1 cellular context compared by ENCODE assay signal in the genomic region with DNA sequence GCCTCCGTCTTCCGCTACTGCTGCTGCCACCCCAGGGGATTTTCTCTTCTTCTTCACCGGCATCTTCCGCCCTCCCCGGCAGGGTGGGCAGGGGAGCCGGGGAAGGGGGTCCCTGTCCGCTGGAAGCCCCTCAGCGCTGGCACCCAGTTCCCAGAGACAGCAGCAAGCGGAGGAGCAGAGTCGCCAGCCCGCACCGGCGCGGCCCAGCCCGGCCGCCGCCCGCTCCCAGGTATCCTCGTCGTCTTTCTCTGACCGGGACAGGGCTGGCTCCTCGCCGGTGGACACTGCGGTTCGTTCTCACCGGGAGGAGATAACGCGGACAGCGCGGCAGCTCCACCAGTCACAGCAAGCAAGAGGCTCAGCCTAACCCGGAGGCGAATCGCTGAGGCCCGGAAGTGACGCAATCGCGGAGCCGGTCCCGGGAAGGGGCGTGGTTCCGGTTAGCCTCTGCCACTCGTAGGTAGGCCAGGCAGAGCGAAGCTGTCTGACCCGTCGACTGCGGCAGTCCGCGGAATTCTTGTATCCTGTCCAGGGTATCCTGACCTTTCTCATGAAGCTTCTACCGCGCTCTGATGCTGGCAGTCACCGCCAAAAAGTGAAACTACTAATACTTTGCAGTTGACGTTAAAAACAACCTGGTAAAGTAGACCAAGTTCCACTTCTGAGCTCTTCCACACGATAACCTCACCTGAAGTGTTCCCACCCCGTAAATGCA.
A peak's percentile ranks its signal among the peaks of the same experiment; 100 is the strongest.
TF ChIP-seq lines count a peak whose summit lies in the region.

Gene DCUN1D5, minus strand, starts transcription at position 351 of the 715 bp plus-strand sequence. Its CDS starts 288 bp downstream, at position 63.

TF ChIP-seq in HepG2, 621 proteins besides CTCF, POLR2A, EP300 and RAD21 (continued from another document and continues in another):
- TF ChIP-seq, protein P1, sequence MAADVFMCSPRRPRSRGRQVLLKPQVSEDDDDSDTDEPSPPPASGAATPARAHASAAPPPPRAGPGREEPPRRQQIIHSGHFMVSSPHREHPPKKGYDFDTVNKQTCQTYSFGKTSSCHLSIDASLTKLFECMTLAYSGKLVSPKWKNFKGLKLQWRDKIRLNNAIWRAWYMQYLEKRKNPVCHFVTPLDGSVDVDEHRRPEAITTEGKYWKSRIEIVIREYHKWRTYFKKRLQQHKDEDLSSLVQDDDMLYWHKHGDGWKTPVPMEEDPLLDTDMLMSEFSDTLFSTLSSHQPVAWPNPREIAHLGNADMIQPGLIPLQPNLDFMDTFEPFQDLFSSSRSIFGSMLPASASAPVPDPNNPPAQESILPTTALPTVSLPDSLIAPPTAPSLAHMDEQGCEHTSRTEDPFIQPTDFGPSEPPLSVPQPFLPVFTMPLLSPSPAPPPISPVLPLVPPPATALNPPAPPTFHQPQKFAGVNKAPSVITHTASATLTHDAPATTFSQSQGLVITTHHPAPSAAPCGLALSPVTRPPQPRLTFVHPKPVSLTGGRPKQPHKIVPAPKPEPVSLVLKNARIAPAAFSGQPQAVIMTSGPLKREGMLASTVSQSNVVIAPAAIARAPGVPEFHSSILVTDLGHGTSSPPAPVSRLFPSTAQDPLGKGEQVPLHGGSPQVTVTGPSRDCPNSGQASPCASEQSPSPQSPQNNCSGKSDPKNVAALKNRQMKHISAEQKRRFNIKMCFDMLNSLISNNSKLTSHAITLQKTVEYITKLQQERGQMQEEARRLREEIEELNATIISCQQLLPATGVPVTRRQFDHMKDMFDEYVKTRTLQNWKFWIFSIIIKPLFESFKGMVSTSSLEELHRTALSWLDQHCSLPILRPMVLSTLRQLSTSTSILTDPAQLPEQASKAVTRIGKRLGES (CRISPR knock-in tag; IDR thresholded peaks at IDR 0.05; ENCODE audit: borderline replicate concordance), result 0 out of 2 replicates have a peak, but pooled peaks have one; percentile 33
- TF ChIP-seq ZNF382 (CRISPR knock-in tag; IDR thresholded peaks at IDR 0.05; ENCODE audit: borderline replicate concordance), result no peak
- no peak for TF ChIP-seq SMARCE1 (IDR thresholded peaks at IDR 0.05; ENCODE audit: borderline replicate concordance)
- TF ChIP-seq ZNF777 (CRISPR knock-in tag; IDR thresholded peaks at IDR 0.05), result peak; percentile 61; the same call in 1 of the 2 replicates
- peak; percentile 46; the same call in 1 of the 2 replicates for TF ChIP-seq ZSCAN20 (CRISPR knock-in tag; IDR thresholded peaks at IDR 0.05; ENCODE audit: borderline replicate concordance)
- TF ChIP-seq ZNF207 (IDR thresholded peaks at IDR 0.05; ENCODE audit: borderline replicate concordance), result no peak
- TF ChIP-seq, protein P2, sequence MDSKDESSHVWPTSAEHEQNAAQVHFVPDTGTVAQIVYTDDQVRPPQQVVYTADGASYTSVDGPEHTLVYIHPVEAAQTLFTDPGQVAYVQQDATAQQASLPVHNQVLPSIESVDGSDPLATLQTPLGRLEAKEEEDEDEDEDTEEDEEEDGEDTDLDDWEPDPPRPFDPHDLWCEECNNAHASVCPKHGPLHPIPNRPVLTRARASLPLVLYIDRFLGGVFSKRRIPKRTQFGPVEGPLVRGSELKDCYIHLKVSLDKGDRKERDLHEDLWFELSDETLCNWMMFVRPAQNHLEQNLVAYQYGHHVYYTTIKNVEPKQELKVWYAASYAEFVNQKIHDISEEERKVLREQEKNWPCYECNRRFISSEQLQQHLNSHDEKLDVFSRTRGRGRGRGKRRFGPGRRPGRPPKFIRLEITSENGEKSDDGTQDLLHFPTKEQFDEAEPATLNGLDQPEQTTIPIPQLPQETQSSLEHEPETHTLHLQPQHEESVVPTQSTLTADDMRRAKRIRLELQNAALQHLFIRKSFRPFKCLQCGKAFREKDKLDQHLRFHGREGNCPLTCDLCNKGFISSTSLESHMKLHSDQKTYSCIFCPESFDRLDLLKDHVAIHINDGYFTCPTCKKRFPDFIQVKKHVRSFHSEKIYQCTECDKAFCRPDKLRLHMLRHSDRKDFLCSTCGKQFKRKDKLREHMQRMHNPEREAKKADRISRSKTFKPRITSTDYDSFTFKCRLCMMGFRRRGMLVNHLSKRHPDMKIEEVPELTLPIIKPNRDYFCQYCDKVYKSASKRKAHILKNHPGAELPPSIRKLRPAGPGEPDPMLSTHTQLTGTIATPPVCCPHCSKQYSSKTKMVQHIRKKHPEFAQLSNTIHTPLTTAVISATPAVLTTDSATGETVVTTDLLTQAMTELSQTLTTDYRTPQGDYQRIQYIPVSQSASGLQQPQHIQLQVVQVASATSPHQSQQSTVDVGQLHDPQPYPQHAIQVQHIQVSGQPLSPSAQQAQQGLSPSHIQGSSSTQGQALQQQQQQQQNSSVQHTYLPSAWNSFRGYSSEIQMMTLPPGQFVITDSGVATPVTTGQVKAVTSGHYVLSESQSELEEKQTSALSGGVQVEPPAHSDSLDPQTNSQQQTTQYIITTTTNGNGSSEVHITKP (CRISPR knock-in tag; IDR thresholded peaks at IDR 0.05; ENCODE audit: low read depth), result peak; percentile 73; the same call in 1 of the 2 replicates
- no peak for TF ChIP-seq ZSCAN29 (CRISPR knock-in tag; conservative IDR thresholded peaks at IDR 0.05)
- TF ChIP-seq ZBTB7A (CRISPR knock-in tag; IDR thresholded peaks at IDR 0.05), result no peak
- TF ChIP-seq HES4 (CRISPR knock-in tag; IDR thresholded peaks at IDR 0.05; ENCODE audit: borderline replicate concordance), result no peak
- no peak for TF ChIP-seq ZC3H4 (CRISPR knock-in tag; IDR thresholded peaks at IDR 0.05; ENCODE audit: borderline replicate concordance)
- no peak for TF ChIP-seq XBP1 (CRISPR knock-in tag; IDR thresholded peaks at IDR 0.05)
- TF ChIP-seq TARDBP (CRISPR knock-in tag; IDR thresholded peaks at IDR 0.05), result peak; percentile 63; the same call in 1 of the 2 replicates
- TF ChIP-seq, protein P3, sequence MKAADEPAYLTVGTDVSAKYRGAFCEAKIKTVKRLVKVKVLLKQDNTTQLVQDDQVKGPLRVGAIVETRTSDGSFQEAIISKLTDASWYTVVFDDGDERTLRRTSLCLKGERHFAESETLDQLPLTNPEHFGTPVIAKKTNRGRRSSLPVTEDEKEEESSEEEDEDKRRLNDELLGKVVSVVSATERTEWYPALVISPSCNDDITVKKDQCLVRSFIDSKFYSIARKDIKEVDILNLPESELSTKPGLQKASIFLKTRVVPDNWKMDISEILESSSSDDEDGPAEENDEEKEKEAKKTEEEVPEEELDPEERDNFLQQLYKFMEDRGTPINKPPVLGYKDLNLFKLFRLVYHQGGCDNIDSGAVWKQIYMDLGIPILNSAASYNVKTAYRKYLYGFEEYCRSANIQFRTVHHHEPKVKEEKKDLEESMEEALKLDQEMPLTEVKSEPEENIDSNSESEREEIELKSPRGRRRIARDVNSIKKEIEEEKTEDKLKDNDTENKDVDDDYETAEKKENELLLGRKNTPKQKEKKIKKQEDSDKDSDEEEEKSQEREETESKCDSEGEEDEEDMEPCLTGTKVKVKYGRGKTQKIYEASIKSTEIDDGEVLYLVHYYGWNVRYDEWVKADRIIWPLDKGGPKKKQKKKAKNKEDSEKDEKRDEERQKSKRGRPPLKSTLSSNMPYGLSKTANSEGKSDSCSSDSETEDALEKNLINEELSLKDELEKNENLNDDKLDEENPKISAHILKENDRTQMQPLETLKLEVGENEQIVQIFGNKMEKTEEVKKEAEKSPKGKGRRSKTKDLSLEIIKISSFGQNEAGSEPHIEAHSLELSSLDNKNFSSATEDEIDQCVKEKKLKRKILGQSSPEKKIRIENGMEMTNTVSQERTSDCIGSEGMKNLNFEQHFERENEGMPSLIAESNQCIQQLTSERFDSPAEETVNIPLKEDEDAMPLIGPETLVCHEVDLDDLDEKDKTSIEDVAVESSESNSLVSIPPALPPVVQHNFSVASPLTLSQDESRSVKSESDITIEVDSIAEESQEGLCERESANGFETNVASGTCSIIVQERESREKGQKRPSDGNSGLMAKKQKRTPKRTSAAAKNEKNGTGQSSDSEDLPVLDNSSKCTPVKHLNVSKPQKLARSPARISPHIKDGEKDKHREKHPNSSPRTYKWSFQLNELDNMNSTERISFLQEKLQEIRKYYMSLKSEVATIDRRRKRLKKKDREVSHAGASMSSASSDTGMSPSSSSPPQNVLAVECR (CRISPR knock-in tag; IDR thresholded peaks at IDR 0.05; ENCODE audit: borderline replicate concordance), result peak; percentile 95
- TF ChIP-seq ZNF251 (CRISPR knock-in tag; IDR thresholded peaks at IDR 0.05), result no peak
- TF ChIP-seq, protein P4, sequence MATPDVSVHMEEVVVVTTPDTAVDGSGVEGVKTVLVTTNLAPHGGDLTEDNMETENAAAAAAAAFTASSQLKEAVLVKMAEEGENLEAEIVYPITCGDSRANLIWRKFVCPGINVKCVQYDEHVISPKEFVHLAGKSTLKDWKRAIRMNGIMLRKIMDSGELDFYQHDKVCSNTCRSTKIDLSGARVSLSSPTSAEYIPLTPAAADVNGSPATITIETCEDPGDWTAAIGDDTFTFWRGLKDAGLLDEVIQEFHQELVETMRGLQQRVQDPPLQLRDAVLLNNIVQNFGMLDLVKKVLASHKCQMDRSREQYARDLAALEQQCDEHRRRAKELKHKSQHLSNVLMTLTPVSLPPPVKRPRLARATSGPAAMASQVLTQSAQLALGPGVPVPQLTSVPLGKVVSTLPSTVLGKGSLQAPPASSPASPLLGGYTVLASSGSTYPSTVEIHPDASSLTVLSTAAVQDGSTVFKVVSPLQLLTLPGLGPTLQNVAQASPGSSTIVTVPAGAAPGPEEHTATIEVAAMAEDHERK (CRISPR knock-in tag; IDR thresholded peaks at IDR 0.05; ENCODE audit: low read depth), result no peak; the same call in 1 of the 2 replicates
- peak; percentile 53; the same call in 1 of the 2 replicates for TF ChIP-seq ZNF839 (CRISPR knock-in tag; IDR thresholded peaks at IDR 0.05; ENCODE audit: borderline replicate concordance)
- no peak for TF ChIP-seq ARID3A (IDR thresholded peaks at IDR 0.05; ENCODE audit: low read depth, low read length)
- no peak for TF ChIP-seq SRY (CRISPR knock-in tag; IDR thresholded peaks at IDR 0.05)
- peak; percentile 96; the same call in 1 of the 2 replicates for TF ChIP-seq ZBTB25 (CRISPR knock-in tag; IDR thresholded peaks at IDR 0.05)
- TF ChIP-seq ZNF335 (CRISPR knock-in tag; IDR thresholded peaks at IDR 0.05), result no peak
- peak; percentile 78; the same call in 1 of the 2 replicates for TF ChIP-seq ZNF556 (CRISPR knock-in tag; IDR thresholded peaks at IDR 0.05; ENCODE audit: borderline replicate concordance)
- no peak for TF ChIP-seq ZNF383 (CRISPR knock-in tag; IDR thresholded peaks at IDR 0.05; ENCODE audit: borderline replicate concordance)
- no peak for TF ChIP-seq MATR3 (CRISPR knock-in tag; IDR thresholded peaks at IDR 0.05)
- no peak for TF ChIP-seq TERF1 (CRISPR knock-in tag; IDR thresholded peaks at IDR 0.05)
- no peak for TF ChIP-seq SMAD9 (CRISPR knock-in tag; IDR thresholded peaks at IDR 0.05)
- TF ChIP-seq FOSL2 (CRISPR knock-in tag; IDR thresholded peaks at IDR 0.05), result peak; percentile 70
- no peak; the same call in 1 of the 2 replicates for TF ChIP-seq MTA1 (CRISPR knock-in tag; IDR thresholded peaks at IDR 0.05; ENCODE audit: borderline replicate concordance)
- TF ChIP-seq, protein P5, sequence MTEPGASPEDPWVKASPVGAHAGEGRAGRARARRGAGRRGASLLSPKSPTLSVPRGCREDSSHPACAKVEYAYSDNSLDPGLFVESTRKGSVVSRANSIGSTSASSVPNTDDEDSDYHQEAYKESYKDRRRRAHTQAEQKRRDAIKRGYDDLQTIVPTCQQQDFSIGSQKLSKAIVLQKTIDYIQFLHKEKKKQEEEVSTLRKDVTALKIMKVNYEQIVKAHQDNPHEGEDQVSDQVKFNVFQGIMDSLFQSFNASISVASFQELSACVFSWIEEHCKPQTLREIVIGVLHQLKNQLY (CRISPR knock-in tag; IDR thresholded peaks at IDR 0.05), result peak; percentile 37; the same call in 1 of the 2 replicates
- TF ChIP-seq TP53 (CRISPR knock-in tag; conservative IDR thresholded peaks at IDR 0.05), result no peak
- no peak for TF ChIP-seq ZFP1 (CRISPR knock-in tag; IDR thresholded peaks at IDR 0.05)
- TF ChIP-seq TFE3 (CRISPR knock-in tag; IDR thresholded peaks at IDR 0.05), result peak; percentile 43; the same call in 1 of the 2 replicates
- TF ChIP-seq ZFP82 (CRISPR knock-in tag; IDR thresholded peaks at IDR 0.05; ENCODE audit: borderline replicate concordance), result no peak
- TF ChIP-seq DR1 (CRISPR knock-in tag; IDR thresholded peaks at IDR 0.05), result peak; percentile 78
- TF ChIP-seq ZNF460 (CRISPR knock-in tag; IDR thresholded peaks at IDR 0.05; ENCODE audit: borderline replicate concordance), result no peak
- peak; percentile 98 for TF ChIP-seq CEBPG (CRISPR knock-in tag; IDR thresholded peaks at IDR 0.05)
